ENCODE assay signal across 10 cellular contexts in the genomic region with DNA sequence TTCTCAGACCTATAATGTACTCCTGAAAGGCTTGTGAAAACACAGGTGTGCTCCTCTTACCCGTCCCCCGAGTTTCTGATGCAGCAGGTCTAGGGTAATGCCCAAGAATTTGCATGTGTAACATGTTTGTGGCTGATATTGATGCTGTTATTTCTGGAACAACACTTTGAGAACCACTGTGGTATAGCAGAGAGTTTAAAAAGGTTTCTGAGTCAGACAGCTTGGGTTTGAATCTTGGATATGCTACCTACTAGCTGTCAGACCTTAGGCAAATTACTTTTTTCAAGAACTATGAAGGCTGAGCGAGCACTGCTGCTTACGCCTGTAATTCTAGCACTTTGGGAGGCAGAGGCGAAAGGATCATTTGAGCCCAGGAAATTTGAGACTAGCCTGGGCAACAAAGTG. TPM values are rescaled to one million over a fixed set of nuclear protein-coding genes. Genes with fewer than 3 reads are reported as not detected.
DNase-seq lines count a peak whose midpoint lies in the region; ATAC-seq and TF ChIP-seq lines count a peak whose summit lies in the region.
"Had no signal": no experiment of that assay in that cellular context is flagged by ENCODE, and none has a peak within 500 bp of the region (broad histone marks: within the 10 kb centered on the region; RNA-seq: fewer than 3 reads in every experiment).

No MANE protein-coding gene starts in this region.

- H3K4me3 Mint-ChIP-seq in T-helper 2 cell treated with Interferon-gamma antibody and Interleukin-4, amounts not matched to agents 5 μg/mL and 100 μg/mL, for 36 hours: peak overlapping the region; percentile 80

- ATAC-seq in activated CD4-positive, CD25-positive, alpha-beta regulatory T cell treated with anti-CD3 and anti-CD28 coated beads, Interleukin-2, amount 50 U/mL, for 24 hours: peak; percentile 25 to 40
- ATAC-seq in HG02870 (IDR thresholded peaks at IDR 0.05; ENCODE audit: unreplicated experiment): peak; percentile 63
- no peak for ATAC-seq in mucosa of descending colon

- H3K4me3 ChIP-seq in muscle layer of colon (ENCODE audit: low read depth in 1 of 2, low read length in 2 of 2) (no peak overlapping the region), mucosa of descending colon (no peak overlapping the region)

- peak overlapping the region; percentile 30 for H3K27ac ChIP-seq in muscle layer of colon (ENCODE audit: low read depth, low read length)
- H3K27ac ChIP-seq: 22Rv1 had no signal

- H3K9me3 ChIP-seq in muscle layer of colon (ENCODE audit: low read length): no peaks in the 10 kb centered on the region
- H3K9me3 ChIP-seq in mucosa of descending colon: no peaks in the 10 kb centered on the region

- peaks cover 11% of the 10 kb centered on the region for H3K36me3 Mint-ChIP-seq in T-helper 2 cell treated with Interferon-gamma antibody and Interleukin-4, amounts not matched to agents 5 μg/mL and 100 μg/mL, for 36 hours (ENCODE audit: low read depth)

- H3K36me3 ChIP-seq in muscle layer of colon (ENCODE audit: insufficient read depth, low read length) (no peaks in the 10 kb centered on the region), mucosa of descending colon (ENCODE audit: low read depth) (no peaks in the 10 kb centered on the region)

- peaks cover 45% of the 10 kb centered on the region for H3K4me1 Mint-ChIP-seq in T-helper 2 cell treated with Interferon-gamma antibody and Interleukin-4, amounts not matched to agents 5 μg/mL and 100 μg/mL, for 36 hours (ENCODE audit: low read depth)

- DNase-seq in activated CD4-positive, CD25-positive, alpha-beta regulatory T cell treated with anti-CD3 and anti-CD28 coated beads, Interleukin-2, amount 50 U/mL, for 72 hours: no peak
- peak; percentile 23 for DNase-seq in T-helper 2 cell treated with Interferon-gamma antibody and Interleukin-4, amounts not matched to agents 5 μg/mL and 100 μg/mL, for 36 hours (ENCODE audit: low spot score)
- no peak for DNase-seq in mucosa of descending colon
- DNase-seq in T1000 (lab: John Stamatoyannopoulos, UW): no peak
- no peak for DNase-seq in iPS-NIHi11 (ENCODE audit: low spot score)

- no peaks in the 10 kb centered on the region for H3K27me3 ChIP-seq in muscle layer of colon (ENCODE audit: control insufficient read depth in 1 of 2, insufficient read depth in 2 of 2, low read length in 2 of 2)

- H3K27ac Mint-ChIP-seq in T-helper 2 cell treated with Interferon-gamma antibody and Interleukin-4, amounts not matched to agents 5 μg/mL and 100 μg/mL, for 36 hours: peak overlapping the region; percentile 78

- no peaks in the 10 kb centered on the region for H3K9me3 Mint-ChIP-seq in T-helper 2 cell treated with Interferon-gamma antibody and Interleukin-4, amounts not matched to agents 5 μg/mL and 100 μg/mL, for 36 hours

- H3K9ac ChIP-seq in muscle layer of colon (ENCODE audit: low read length): peak overlapping the region; percentile 35

- TF ChIP-seq CTCF in mucosa of descending colon (IDR thresholded peaks at IDR 0.05): no peak

- H3K4me1 ChIP-seq in muscle layer of colon (ENCODE audit: insufficient read depth, low read length) (peaks cover 37% of the 10 kb centered on the region), mucosa of descending colon (ENCODE audit: low read depth) (peaks cover 52% of the 10 kb centered on the region)

- H3K27me3 Mint-ChIP-seq in T-helper 2 cell treated with Interferon-gamma antibody and Interleukin-4, amounts not matched to agents 5 μg/mL and 100 μg/mL, for 36 hours (ENCODE audit: low read depth): no peaks in the 10 kb centered on the region

- intact Hi-C loops in mucosa of descending colon (cut with DNase I, micrococcal nuclease): loop anchor here (5.0 to 10.0 kb wide), 2 partner anchors 65 to 73 kb away; no protein-coding TSS in a partner anchor

RNA-seq across cellular contexts. Expression of gene AFF1, which starts 4.9 kb away (rescaled TPM):
- total RNA-seq in mucosa of descending colon: 100 to 1,000 TPM in 2 of 3 donors, 10 to 100 TPM in 1; 84.0 to 150 (median 120) TPM

RNA-seq across cellular contexts. Expression of gene C4orf36, which starts 47.5 kb away (rescaled TPM):
- total RNA-seq in mucosa of descending colon: under 1 TPM; 0.67 to 0.96 (median 0.85) TPM
- total RNA-seq: lung microvascular endothelial cell had no signal
